In the genomic region with DNA sequence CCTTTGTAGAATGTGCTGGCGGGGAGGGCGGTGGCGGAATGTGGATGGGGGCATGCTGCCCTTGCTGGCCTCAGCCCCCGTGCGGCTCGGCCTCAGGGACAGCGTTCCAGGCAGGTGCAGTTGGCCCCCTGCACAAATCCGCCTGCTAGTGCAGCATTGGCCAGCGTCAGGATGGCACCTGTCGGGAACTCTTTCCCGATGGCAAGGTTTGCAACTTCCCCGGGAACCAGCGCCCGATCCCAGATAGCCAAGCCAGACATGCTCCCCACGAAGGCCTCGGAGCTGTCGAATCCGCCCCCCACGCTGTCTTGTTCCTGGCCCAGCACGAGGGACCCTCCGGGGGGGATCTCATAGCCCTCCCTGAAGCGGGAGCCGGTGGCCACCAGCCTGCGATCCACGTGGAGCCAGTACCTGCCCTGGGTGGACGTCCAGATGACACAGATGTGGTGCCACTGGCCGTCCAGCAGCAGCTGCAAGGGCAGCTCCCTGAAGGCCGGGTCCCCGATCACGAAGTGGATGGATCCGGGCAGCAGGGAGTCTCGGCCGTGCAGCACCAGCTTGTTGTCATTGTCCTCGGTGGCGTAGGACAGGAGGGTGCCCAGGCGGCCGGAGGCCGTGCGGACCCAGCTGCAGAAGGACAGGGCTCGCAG, we compare ENCODE assay signal across 29 cellular contexts. TPM values are rescaled to one million over a fixed set of nuclear protein-coding genes. Genes with fewer than 3 reads are reported as not detected.
"Had no signal": no experiment of that assay in that cellular context is flagged by ENCODE, and none has a peak within 500 bp of the region (broad histone marks: within the 10 kb centered on the region; RNA-seq: fewer than 3 reads in every experiment).

No MANE protein-coding gene starts in this region.

- FAIRE-seq: astrocyte had no signal

- H3K4me3 ChIP-seq: cardiac muscle cell had no signal

- H3K4me2 ChIP-seq: KMS-11 had no signal

- H3K27ac ChIP-seq: cardiac muscle cell, KMS-11 had no signal

- DNase-seq: activated CD4-positive, alpha-beta T cell treated with anti-CD3 and anti-CD28 coated beads for 48 hours; activated CD4-positive, alpha-beta T cell treated with anti-CD3 and anti-CD28 coated beads, Interleukin-2, amount 50 U/mL, for 4 hours; activated CD4-positive, CD25-positive, alpha-beta regulatory T cell treated with anti-CD3 and anti-CD28 coated beads, Interleukin-2, amount 50 U/mL, for 72 hours; activated CD8-positive, alpha-beta memory T cell treated with anti-CD3 and anti-CD28 coated beads, Interleukin-2, amount 50 U/mL, for 48 hours; activated CD8-positive, alpha-beta T cell treated with anti-CD3 and anti-CD28 coated beads, Interleukin-2, amount 10 ng/mL, durations not matched to agents 7 days and 5 days; activated gamma-delta T cell; activated naive CD4-positive, alpha-beta T cell treated with anti-CD3 and anti-CD28 coated beads for 36 hours; activated T-cell treated with anti-CD3 and anti-CD28 coated beads, Interleukin-2, amount 50 U/mL, for 24 hours; amygdala; NCI-H1092 treated with DMSO at 0.1 percent for 48 hours; NCI-H1417 treated with DMSO at 0.1 percent for 48 hours; NCI-H1694; NCI-H2029; NCI-H2107; NCI-H2171 treated with DMSO at 0.1 percent for 48 hours; NCI-H226; NCI-H526; NCI-H82; SHP77 had no signal

- H3K9ac ChIP-seq: KMS-11 had no signal

- H3K36me3 ChIP-seq: cardiac muscle cell had no signal

- ATAC-seq: activated CD8-positive, alpha-beta T cell treated with anti-CD3 and anti-CD28 coated beads, Interleukin-2, amount 10 ng/mL, durations not matched to agents 7 days and 5 days; WTC11 had no signal

RNA-seq across cellular contexts. Expression of a gene that starts 2.8 kb away (rescaled TPM):
- total RNA-seq: activated CD8-positive, alpha-beta T cell treated with anti-CD3 and anti-CD28 coated beads, Interleukin-2, amount 10 ng/mL, durations not matched to agents 7 days and 5 days; activated naive CD4-positive, alpha-beta T cell treated with anti-CD3 and anti-CD28 coated beads for 36 hours; activated T-helper 1 cell treated with anti-CD3 and anti-CD28 coated beads, Interleukin-12 subunit alpha, Interleukin-12 subunit beta, Interleukin-2, Interleukin-4 antibody, amounts not matched to agents 30 ng/mL and 10 ng/mL and 1 ng/mL, durations not matched to agents 14 hours and 24 hours and 36 hours; astrocyte; MCF 10A; OCI-LY7; RPMI7951; SK-MEL-5 had no signal
- polyA plus RNA-seq: cardiac muscle cell had no signal

RNA-seq across cellular contexts. Expression of a gene that starts 41.6 kb away (rescaled TPM):
- total RNA-seq: RPMI7951 had no signal

RNA-seq across cellular contexts. Expression of a gene that starts 47.5 kb away (rescaled TPM):
- total RNA-seq: astrocyte, MCF 10A, NCI-H460, OCI-LY7, RPMI7951, SK-MEL-5 had no signal
